7 cellular contexts compared by ENCODE assay signal in genomic region chr3:50675179-50676030, GRCh38. TPM values are rescaled to one million over a fixed set of nuclear protein-coding genes. Genes with fewer than 3 reads are reported as not detected.
DNase-seq lines count a peak whose midpoint lies in the region; ATAC-seq and TF ChIP-seq lines count a peak whose summit lies in the region.

No MANE protein-coding gene starts in this region.

- DNase-seq in GM23338 (ENCODE audit: low spot score) (peak; percentile 80), activated gamma-delta T cell treated with Interleukin-2 at 50 U/mL for 16 hours (peak; percentile 37), Right ventricle myocardium inferior (ENCODE audit: missing footprints) (no peak), progenitor cell of endocrine pancreas (ENCODE audit: low spot score, unreplicated experiment) (peak; percentile 78), vagina (ENCODE audit: extremely low spot score in 2 of 2) (no peak), DMS79 (lab: John Stamatoyannopoulos, UW) (no peak)

- intact Hi-C loops in Right ventricle myocardium inferior (cut with DNase I) = loop anchor here (5.0 to 10.0 kb wide), 2 partner anchors 199 to 697 kb away; no protein-coding TSS in a partner anchor
- intact Hi-C loops in vagina (cut with DNase I) = no loop called here

- H3K9me2 ChIP-seq in GM23338 (ENCODE audit: insufficient read depth) = no peaks in the 10 kb centered on the region

- peaks cover 25% of the 10 kb centered on the region for H3K27me3 ChIP-seq in GM23338 (ENCODE audit: insufficient read depth)
- H3K27me3 ChIP-seq in OCI-LY3 (ENCODE audit: low read depth, low read length) = peaks cover 48% of the 10 kb centered on the region
- H3K27me3 ChIP-seq in vagina = peaks cover 3% of the 10 kb centered on the region

- H3K36me3 ChIP-seq in GM23338 (ENCODE audit: insufficient read depth) = no peaks in the 10 kb centered on the region
- no peaks in the 10 kb centered on the region for H3K36me3 ChIP-seq in OCI-LY3 (replicated peaks; ENCODE audit: low read depth, low read length)
- H3K36me3 ChIP-seq in vagina = no peaks in the 10 kb centered on the region

- H3K4me2 ChIP-seq in GM23338 (peak overlapping the region; percentile 78), OCI-LY3 (ENCODE audit: low read length) (peak overlapping the region; percentile 85)

- TF ChIP-seq CTCF in GM23338 (conservative IDR thresholded peaks at IDR 0.05; ENCODE audit: low read depth in 2 of 2) (peak; percentile 52 to 74), OCI-LY3 (IDR thresholded peaks at IDR 0.05; ENCODE audit: low read depth, low read length) (peak; percentile 68), progenitor cell of endocrine pancreas (IDR thresholded peaks at IDR 0.05; ENCODE audit: unreplicated experiment) (peak; percentile 72), vagina (IDR thresholded peaks at IDR 0.05) (no peak)

- H3K9me3 Mint-ChIP-seq in GM23338 (no peaks in the 10 kb centered on the region; the same call in 2 of the 3 replicates), progenitor cell of endocrine pancreas (ENCODE audit: low read depth) (no peaks in the 10 kb centered on the region)

- H3K4me3 Mint-ChIP-seq in GM23338 = peak overlapping the region; percentile 75
- H3K4me3 Mint-ChIP-seq in progenitor cell of endocrine pancreas (ENCODE audit: low read depth) = peak overlapping the region; percentile 74

- H3F3A ChIP-seq in GM23338 (replicated peaks; ENCODE audit: low read depth) = no peaks in the 10 kb centered on the region; the same call in 1 of the 2 replicates

- H3K79me2 ChIP-seq in GM23338 (replicated peaks; ENCODE audit: insufficient read depth) (peaks cover 33% of the 10 kb centered on the region), OCI-LY3 (ENCODE audit: low read length) (no peaks in the 10 kb centered on the region)

- H4K20me1 ChIP-seq in GM23338 (replicated peaks; ENCODE audit: insufficient read depth) (no peaks in the 10 kb centered on the region; the same call in 1 of the 2 replicates), OCI-LY3 (ENCODE audit: insufficient read depth, low read length) (0 out of 2 replicates have a peak, but pooled peaks cover 12% of the 10 kb centered on the region)

- peaks cover 26% of the 10 kb centered on the region for H3K27me3 Mint-ChIP-seq in GM23338 (ENCODE audit: insufficient read depth, low read depth, poor library complexity)
- peaks cover 45% of the 10 kb centered on the region for H3K27me3 Mint-ChIP-seq in progenitor cell of endocrine pancreas

- H3K36me3 Mint-ChIP-seq in GM23338 (ENCODE audit: low read depth) (peaks cover 4% of the 10 kb centered on the region; the same call in 1 of the 3 replicates), progenitor cell of endocrine pancreas (ENCODE audit: insufficient read depth) (no peaks in the 10 kb centered on the region)

- H3K4me1 Mint-ChIP-seq in GM23338 (peaks cover 18% of the 10 kb centered on the region), progenitor cell of endocrine pancreas (ENCODE audit: low read depth) (peaks cover 8% of the 10 kb centered on the region)

- H3K4me3 ChIP-seq in GM23338 (peak overlapping the region; percentile 64), OCI-LY3 (ENCODE audit: low read length) (peak overlapping the region; percentile 84), vagina (peak overlapping the region; percentile 31 to 57)

- H3K9ac ChIP-seq in OCI-LY3 (ENCODE audit: low read length) = peak overlapping the region; percentile 48

- H3K27ac ChIP-seq in GM23338 (ENCODE audit: low read depth) (no peak overlapping the region), OCI-LY3 (ENCODE audit: low read length) (no peak overlapping the region), vagina (no peak overlapping the region)

- TF ChIP-seq POLR2A in vagina (IDR thresholded peaks at IDR 0.05) = no peak

- no peak overlapping the region for H2AFZ ChIP-seq in GM23338
- peak overlapping the region; percentile 48 for H2AFZ ChIP-seq in OCI-LY3 (ENCODE audit: low read depth, low read length)

- H3K9me3 ChIP-seq in OCI-LY3 (ENCODE audit: insufficient read depth, low read length) (no peaks in the 10 kb centered on the region), vagina (no peaks in the 10 kb centered on the region)

- ATAC-seq in GM23338 (peak; percentile 72), Right ventricle myocardium inferior (peak; percentile 56)

- peaks cover 21% of the 10 kb centered on the region for H3K4me1 ChIP-seq in GM23338 (ENCODE audit: insufficient read depth)
- peaks cover 17% of the 10 kb centered on the region for H3K4me1 ChIP-seq in OCI-LY3 (ENCODE audit: low read length)
- H3K4me1 ChIP-seq in vagina = peaks cover 5% of the 10 kb centered on the region

- H3K27ac Mint-ChIP-seq in GM23338 (no peak overlapping the region), progenitor cell of endocrine pancreas (peak overlapping the region; percentile 50)

TF ChIP-seq in GM23338, 12 proteins besides CTCF, POLR2A, EP300 and RAD21 (continues in another document):
- TF ChIP-seq JUNB (IDR thresholded peaks at IDR 0.05; ENCODE audit: unreplicated experiment) = no peak
- no peak for TF ChIP-seq POLR2AphosphoS5 (IDR thresholded peaks at IDR 0.05; ENCODE audit: low read depth)
- TF ChIP-seq STAT1 (IDR thresholded peaks at IDR 0.05; ENCODE audit: unreplicated experiment) = no peak
- no peak for TF ChIP-seq ZNF462 (CRISPR knock-in tag; IDR thresholded peaks at IDR 0.05)

RNA-seq across cellular contexts. Expression of gene DOCK3, which starts 0.7 kb away (rescaled TPM):
- total RNA-seq in GM23338 (2014; rRNA removed; shearing (Covaris generic)) = 5.6 and 6.1 TPM in 2 replicates
- 2.2 and 2.4 TPM in 2 replicates for polyA plus RNA-seq in GM23338 (2016; fragmentation: Nextera tagmentation; extraction: Ambion mirVana)
- 3.9 TPM for total RNA-seq in Right ventricle myocardium inferior
- total RNA-seq in progenitor cell of endocrine pancreas = 10.0 and 10.6 TPM in 2 replicates
- total RNA-seq in vagina = 0.98 TPM

RNA-seq across cellular contexts. Expression of gene MAPKAPK3, which starts 58.5 kb away (rescaled TPM):
- total RNA-seq in GM23338 (2014; rRNA removed; shearing (Covaris generic)) = 44.9 and 51.1 TPM in 2 replicates
- 16.5 and 17.2 TPM in 2 replicates for polyA plus RNA-seq in GM23338 (2016; fragmentation: Nextera tagmentation; extraction: Ambion mirVana)
- total RNA-seq in Right ventricle myocardium inferior = 412 TPM
- total RNA-seq in progenitor cell of endocrine pancreas = 40.8 and 42.6 TPM in 2 replicates
- 38.1 TPM for total RNA-seq in vagina

Comparison
In these comparisons a context has a peak if more than half of its experiments do, and no peak if none do; other contexts are left out.
1. DNase-seq: peak in GM23338 (single experiment), activated gamma-delta T cell treated with Interleukin-2 at 50 U/mL for 16 hours (single experiment) and progenitor cell of endocrine pancreas (single experiment); none in Right ventricle myocardium inferior (single experiment), vagina (0 of 2) and DMS79 (single experiment).
2. CTCF ChIP-seq: peak in GM23338 (2 of 2), OCI-LY3 (single experiment) and progenitor cell of endocrine pancreas (single experiment); none in vagina (0 of 3).
3. Peak in every context shown above with its lines, with median percentiles within 50 percentile points of each other: H3K4me3 ChIP-seq.